ENCODE assay signal across 10 cellular contexts in the genomic region with DNA sequence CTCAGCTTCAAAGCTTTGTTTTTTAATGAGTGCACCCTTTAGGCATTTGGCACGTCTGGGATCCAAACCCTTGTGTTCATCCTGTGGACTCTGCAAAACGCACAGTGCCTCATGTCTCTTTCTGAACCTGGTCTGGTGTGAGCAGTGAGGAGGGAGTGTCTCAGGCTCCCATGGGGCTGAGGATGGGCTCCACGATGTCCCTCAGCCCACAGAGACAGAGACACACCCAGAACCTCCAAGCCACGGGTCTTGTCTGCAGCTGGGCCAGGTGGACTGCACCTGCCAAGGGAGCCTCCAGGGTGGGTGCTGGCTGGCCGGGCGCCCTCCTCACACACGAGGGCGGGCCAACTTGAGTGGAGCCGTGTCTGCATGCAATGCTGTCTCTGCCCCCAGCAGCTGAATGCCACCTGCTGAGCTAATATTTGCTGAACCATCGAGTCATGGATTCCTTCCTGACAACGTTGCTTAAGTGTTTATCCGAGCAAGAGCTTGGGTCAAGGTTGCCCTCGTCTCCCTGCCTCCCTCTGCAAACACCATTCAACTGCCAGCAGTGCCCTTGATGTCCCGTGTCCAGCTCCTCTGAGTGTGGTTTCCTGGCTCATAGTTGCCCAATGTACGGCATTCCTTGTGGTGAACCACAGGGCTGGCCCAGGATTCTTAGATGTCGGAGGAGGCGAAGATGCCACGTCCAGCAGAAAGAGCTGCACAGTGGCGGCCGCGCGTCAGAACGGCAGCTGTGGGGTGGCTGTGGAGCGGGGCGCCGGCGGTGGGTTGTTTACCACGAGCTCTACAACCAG. TPM values are rescaled to one million over a fixed set of nuclear protein-coding genes. Genes with fewer than 3 reads are reported as not detected.
A peak's percentile ranks its signal among the peaks of the same experiment; 100 is the strongest.
DNase-seq lines count a peak whose midpoint lies in the region; TF ChIP-seq lines count a peak whose summit lies in the region.
"Had no signal": no experiment of that assay in that cellular context is flagged by ENCODE, and none has a peak within 500 bp of the region (broad histone marks: within the 10 kb centered on the region; RNA-seq: fewer than 3 reads in every experiment).

No MANE protein-coding gene starts in this region.

- no peaks in the 10 kb centered on the region for H3K36me3 Mint-ChIP-seq in HFFc6 (ENCODE audit: low read depth)

- TF ChIP-seq CTCF in AG09309 (IDR thresholded peaks at IDR 0.05; ENCODE audit: control insufficient read depth, insufficient read depth, low read depth, low read length, missing control alignments) (no peak), HFFc6 (IDR thresholded peaks at IDR 0.05) (no peak)

- no peaks in the 10 kb centered on the region for H3K9me3 Mint-ChIP-seq in HFFc6

- H3K9me3 ChIP-seq in SJSA1 (replicated peaks), result no peaks in the 10 kb centered on the region

- peaks cover 61% of the 10 kb centered on the region for H3K27me3 ChIP-seq in SJSA1 (replicated peaks)

- H3K27ac Mint-ChIP-seq in HFFc6, result no peak overlapping the region

- H3K4me1 Mint-ChIP-seq in HFFc6 (ENCODE audit: low read depth), result peaks cover 13% of the 10 kb centered on the region

- peak; percentile 59 for DNase-seq in AG09309 (ENCODE audit: low read depth)
- DNase-seq in HFFc6, result peak; percentile 56
- peak; percentile 55 to 72 for DNase-seq in SJSA1 (ENCODE audit: low read depth in 1 of 2, low spot score in 2 of 2)
- DNase-seq in islet precursor cell, result peak; percentile 58
- DNase-seq in SKM-1 treated with dmso at 0.1 percent for 144 hours (lab: John Stamatoyannopoulos, UW; ENCODE audit: unreplicated experiment), result no peak
- no peak for DNase-seq in cortex of kidney (lab: John Stamatoyannopoulos, UW)
- DNase-seq in activated CD4-positive, alpha-beta T cell treated with anti-CD3 and anti-CD28 coated beads, Interleukin-2, amount 50 U/mL, for 48 hours, result no peak
- no peak for DNase-seq in activated effector memory CD4-positive, alpha-beta T cell treated with anti-CD3 and anti-CD28 coated beads, Interleukin-2, amount 50 U/mL, for 16 hours
- DNase-seq: hippocampal formation had no signal

- no peak overlapping the region for H3K4me3 ChIP-seq in AG09309 (ENCODE audit: control insufficient read depth, low read depth, low read length)
- H3K4me3 ChIP-seq in SJSA1, result no peak overlapping the region
- H3K4me3 ChIP-seq: skin epidermis had no signal

- no peak overlapping the region for H3K4me3 Mint-ChIP-seq in HFFc6

- H3K27me3 Mint-ChIP-seq in HFFc6 (ENCODE audit: insufficient read depth), result peaks cover 54% of the 10 kb centered on the region

- peaks cover 11% of the 10 kb centered on the region for H3K4me1 ChIP-seq in SJSA1 (replicated peaks)

- H3K36me3 ChIP-seq in SJSA1, result no peaks in the 10 kb centered on the region

- no peak overlapping the region for H3K27ac ChIP-seq in SJSA1
- H3K27ac ChIP-seq: skin epidermis had no signal

RNA-seq across cellular contexts. Expression of gene LPCAT1, which starts 31.4 kb away (rescaled TPM):
- total RNA-seq in HFFc6 (2021; fragmentation: NEBNext Ultra II Directional; extraction: Animal tissue kit (Norgen Biotek cat#: 25700)), result 10 to 100 TPM; 37.5 to 53.5 (median 44.1) TPM
- total RNA-seq in SJSA1 (2014; rRNA removed; shearing (Covaris generic)), result 22.5 and 28.2 TPM in 2 replicates

Comparison
In these comparisons a context has a peak if more than half of its experiments do, and no peak if none do; other contexts are left out.
1. DNase-seq: peak in AG09309 (single experiment), HFFc6 (single experiment), SJSA1 (2 of 2) and islet precursor cell (single experiment); none in SKM-1 treated with dmso at 0.1 percent for 144 hours (single experiment), cortex of kidney (single experiment), activated CD4-positive, alpha-beta T cell treated with anti-CD3 and anti-CD28 coated beads, Interleukin-2, amount 50 U/mL, for 48 hours (0 of 2) and activated effector memory CD4-positive, alpha-beta T cell treated with anti-CD3 and anti-CD28 coated beads, Interleukin-2, amount 50 U/mL, for 16 hours (single experiment).